Comparison of ENCODE assay signal across 41 cellular contexts in the genomic region with DNA sequence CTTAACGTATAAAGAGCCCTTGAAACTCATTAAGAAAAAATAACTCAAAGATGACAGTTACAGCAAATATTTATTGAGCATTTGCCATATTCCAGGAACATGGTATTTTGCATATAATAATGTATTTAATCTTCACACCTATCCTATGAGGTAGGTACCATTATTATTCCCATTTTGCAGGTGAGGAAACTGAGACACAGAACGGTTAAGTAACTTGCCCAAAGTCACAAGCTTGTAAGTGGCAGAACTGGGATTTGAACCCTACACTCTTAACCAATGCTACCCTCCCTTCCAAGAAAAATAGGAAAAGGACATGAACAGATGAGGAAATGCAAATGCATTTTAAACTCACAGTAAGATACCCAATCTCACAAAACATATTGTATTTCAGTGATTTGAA.
"Had no signal": no experiment of that assay in that cellular context is flagged by ENCODE, and none has a peak within 500 bp of the region (broad histone marks: within the 10 kb centered on the region; RNA-seq: fewer than 3 reads in every experiment).

No MANE protein-coding gene starts in this region.

- FAIRE-seq: astrocyte, bronchial epithelial cell had no signal

- ATAC-seq: activated naive CD4-positive, alpha-beta T cell treated with anti-CD3 and anti-CD28 coated beads, Interleukin-2, amount 50 U/mL, for 72 hours; activated naive CD8-positive, alpha-beta T cell treated with anti-CD3 and anti-CD28 coated beads, Interleukin-2, amount 50 U/mL, for 24 hours; activated T-cell treated with anti-CD3 and anti-CD28 coated beads, Interleukin-2, amount 50 U/mL, for 4 hours; activated T-cell treated with anti-CD3 and anti-CD28 coated beads, Interleukin-2, amount 50 U/mL, for 72 hours; activated T-helper 17 cell treated with anti-CD3 and anti-CD28 coated beads, Interleukin-2, amount 50 U/mL, for 72 hours; body of pancreas had no signal

- H3K36me3 Mint-ChIP-seq: activated naive CD4-positive, alpha-beta T cell treated with anti-CD3 and anti-CD28 coated beads, Interleukin-2, amount 50 U/mL, for 24 hours; activated naive CD8-positive, alpha-beta T cell had no signal

- H3K36me3 ChIP-seq: adrenal gland, ascending aorta, brain microvascular endothelial cell, breast epithelium, cardiac muscle cell had no signal

- DNase-seq: activated effector memory CD4-positive, alpha-beta T cell treated with anti-CD3 and anti-CD28 coated beads, Interleukin-2, amount 50 U/mL, for 16 hours; activated effector memory CD4-positive, alpha-beta T cell treated with Interleukin-2 at 50 U/mL for 16 hours; activated gamma-delta T cell; activated gamma-delta T cell treated with Interleukin-2 at 50 U/mL for 16 hours; activated naive CD4-positive, alpha-beta T cell; activated naive CD4-positive, alpha-beta T cell treated with anti-CD3 and anti-CD28 coated beads for 36 hours; activated naive CD4-positive, alpha-beta T cell treated with anti-CD3 and anti-CD28 coated beads, Interleukin-2, amount 10 ng/mL, durations not matched to agents 7 days and 5 days; activated naive CD4-positive, alpha-beta T cell treated with anti-CD3 and anti-CD28 coated beads, Interleukin-2, amount 50 U/mL, for 16 hours; activated naive CD4-positive, alpha-beta T cell treated with Interleukin-2 at 50 U/mL for 16 hours; activated naive CD8-positive, alpha-beta T cell treated with anti-CD3 and anti-CD28 coated beads for 36 hours; activated naive CD8-positive, alpha-beta T cell treated with anti-CD3 and anti-CD28 coated beads, Interleukin-2, amount 10 ng/mL, durations not matched to agents 7 days and 5 days; activated naive CD8-positive, alpha-beta T cell treated with anti-CD3 and anti-CD28 coated beads, Interleukin-2, amount 50 U/mL, for 24 hours; activated T-cell treated with anti-CD3 and anti-CD28 coated beads for 4 hours; activated T-cell treated with anti-CD3 and anti-CD28 coated beads, Interleukin-2, amount 50 U/mL, for 1 hour; activated T-cell treated with anti-CD3 and anti-CD28 coated beads, Interleukin-2, amount 50 U/mL, for 24 hours; activated T-cell treated with anti-CD3 and anti-CD28 coated beads, Interleukin-2, amount 50 U/mL, for 4 hours; activated T-cell treated with anti-CD3 and anti-CD28 coated beads, Interleukin-2, amount 50 U/mL, for 48 hours; activated T-cell treated with anti-CD3 and anti-CD28 coated beads, Interleukin-2, amount 50 U/mL, for 72 hours; amniotic stem cell; amygdala; anterior cingulate cortex; aorta; body of pancreas; brain microvascular endothelial cell; caudate nucleus; central memory CD4-positive, alpha-beta T cell; cerebellar nuclear complex had no signal

- H3K4me3 ChIP-seq: adrenal gland, ascending aorta, body of pancreas, breast epithelium, cardiac muscle cell had no signal

- H3K27ac ChIP-seq: adrenal gland, ascending aorta, body of pancreas, brain microvascular endothelial cell, breast epithelium, cardiac muscle cell had no signal

- H3K9me3 ChIP-seq: adrenal gland, ascending aorta, body of pancreas, breast epithelium had no signal

- H3K9me3 Mint-ChIP-seq: activated naive CD4-positive, alpha-beta T cell treated with anti-CD3 and anti-CD28 coated beads for 36 hours; activated naive CD4-positive, alpha-beta T cell treated with anti-CD3 and anti-CD28 coated beads, Interleukin-2, amount 10 ng/mL, durations not matched to agents 7 days and 5 days; activated naive CD4-positive, alpha-beta T cell treated with anti-CD3 and anti-CD28 coated beads, Interleukin-2, amount 50 U/mL, for 24 hours; activated naive CD4-positive, alpha-beta T cell treated with anti-CD3 and anti-CD28 coated beads, Interleukin-2, amount 50 U/mL, for 72 hours; activated naive CD8-positive, alpha-beta T cell treated with anti-CD3 and anti-CD28 coated beads for 36 hours; activated naive CD8-positive, alpha-beta T cell treated with anti-CD3 and anti-CD28 coated beads, Interleukin-2, amount 10 ng/mL, durations not matched to agents 7 days and 5 days; activated naive CD8-positive, alpha-beta T cell treated with anti-CD3 and anti-CD28 coated beads, Interleukin-2, amount 50 U/mL, for 24 hours; activated T-cell treated with anti-CD3 and anti-CD28 coated beads, Interleukin-2, amount 50 U/mL, for 24 hours; activated T-cell treated with anti-CD3 and anti-CD28 coated beads, Interleukin-2, amount 50 U/mL, for 4 hours; activated T-cell treated with anti-CD3 and anti-CD28 coated beads, Interleukin-2, amount 50 U/mL, for 72 hours; activated T-helper 1 cell treated with anti-CD3 and anti-CD28 coated beads, Interleukin-12 subunit alpha, Interleukin-12 subunit beta, Interleukin-2, Interleukin-4 antibody, amounts not matched to agents 30 ng/mL and 10 ng/mL and 1 ng/mL, durations not matched to agents 14 hours and 24 hours and 36 hours; activated T-helper 17 cell treated with anti-CD3 and anti-CD28 coated beads, Interleukin-2, amount 50 U/mL, for 72 hours; activated T-helper 2 cell treated with anti-CD3 and anti-CD28 coated beads, Interferon-gamma antibody, Interleukin-2, Interleukin-4, amounts not matched to agents 10 μg/mL and 5 μg/mL and 100 μg/mL, durations not matched to agents 14 hours and 24 hours and 36 hours; brain; central memory CD8-positive, alpha-beta T cell had no signal

- H3K27me3 Mint-ChIP-seq: activated naive CD4-positive, alpha-beta T cell treated with anti-CD3 and anti-CD28 coated beads, Interleukin-2, amount 10 ng/mL, durations not matched to agents 7 days and 5 days; activated naive CD4-positive, alpha-beta T cell treated with anti-CD3 and anti-CD28 coated beads, Interleukin-2, amount 50 U/mL, for 24 hours; activated naive CD8-positive, alpha-beta T cell; activated naive CD8-positive, alpha-beta T cell treated with anti-CD3 and anti-CD28 coated beads for 36 hours; activated naive CD8-positive, alpha-beta T cell treated with anti-CD3 and anti-CD28 coated beads, Interleukin-2, amount 10 ng/mL, durations not matched to agents 7 days and 5 days; activated naive CD8-positive, alpha-beta T cell treated with anti-CD3 and anti-CD28 coated beads, Interleukin-2, amount 50 U/mL, for 24 hours; activated T-cell treated with anti-CD3 and anti-CD28 coated beads, Interleukin-2, amount 50 U/mL, for 24 hours; activated T-helper 17 cell treated with anti-CD3 and anti-CD28 coated beads, Interleukin-2, amount 50 U/mL, for 72 hours; brain; central memory CD8-positive, alpha-beta T cell had no signal

- H3K27me3 ChIP-seq: adrenal gland, ascending aorta, body of pancreas, brain microvascular endothelial cell, breast epithelium, cardiac muscle cell had no signal

- H3K27ac Mint-ChIP-seq: activated naive CD4-positive, alpha-beta T cell treated with anti-CD3 and anti-CD28 coated beads for 36 hours; activated naive CD4-positive, alpha-beta T cell treated with anti-CD3 and anti-CD28 coated beads, Interleukin-2, amount 10 ng/mL, durations not matched to agents 7 days and 5 days; activated naive CD4-positive, alpha-beta T cell treated with anti-CD3 and anti-CD28 coated beads, Interleukin-2, amount 50 U/mL, for 24 hours; activated naive CD4-positive, alpha-beta T cell treated with anti-CD3 and anti-CD28 coated beads, Interleukin-2, amount 50 U/mL, for 72 hours; activated naive CD8-positive, alpha-beta T cell; activated naive CD8-positive, alpha-beta T cell treated with anti-CD3 and anti-CD28 coated beads for 36 hours; activated naive CD8-positive, alpha-beta T cell treated with anti-CD3 and anti-CD28 coated beads, Interleukin-2, amount 10 ng/mL, durations not matched to agents 7 days and 5 days; activated naive CD8-positive, alpha-beta T cell treated with anti-CD3 and anti-CD28 coated beads, Interleukin-2, amount 50 U/mL, for 24 hours; activated T-cell treated with anti-CD3 and anti-CD28 coated beads, Interleukin-2, amount 50 U/mL, for 24 hours; activated T-cell treated with anti-CD3 and anti-CD28 coated beads, Interleukin-2, amount 50 U/mL, for 72 hours; activated T-helper 1 cell treated with anti-CD3 and anti-CD28 coated beads, Interleukin-12 subunit alpha, Interleukin-12 subunit beta, Interleukin-2, Interleukin-4 antibody, amounts not matched to agents 30 ng/mL and 10 ng/mL and 1 ng/mL, durations not matched to agents 14 hours and 24 hours and 36 hours; activated T-helper 17 cell treated with anti-CD3 and anti-CD28 coated beads, Interleukin-2, amount 50 U/mL, for 72 hours; activated T-helper 2 cell treated with anti-CD3 and anti-CD28 coated beads, Interferon-gamma antibody, Interleukin-2, Interleukin-4, amounts not matched to agents 10 μg/mL and 5 μg/mL and 100 μg/mL, durations not matched to agents 14 hours and 24 hours and 36 hours; brain had no signal

- H3K4me3 Mint-ChIP-seq: activated naive CD4-positive, alpha-beta T cell treated with anti-CD3 and anti-CD28 coated beads for 36 hours; activated naive CD4-positive, alpha-beta T cell treated with anti-CD3 and anti-CD28 coated beads, Interleukin-2, amount 10 ng/mL, durations not matched to agents 7 days and 5 days; activated naive CD4-positive, alpha-beta T cell treated with anti-CD3 and anti-CD28 coated beads, Interleukin-2, amount 50 U/mL, for 24 hours; activated naive CD8-positive, alpha-beta T cell; activated naive CD8-positive, alpha-beta T cell treated with anti-CD3 and anti-CD28 coated beads for 36 hours; activated naive CD8-positive, alpha-beta T cell treated with anti-CD3 and anti-CD28 coated beads, Interleukin-2, amount 10 ng/mL, durations not matched to agents 7 days and 5 days; activated naive CD8-positive, alpha-beta T cell treated with anti-CD3 and anti-CD28 coated beads, Interleukin-2, amount 50 U/mL, for 24 hours; activated T-cell treated with anti-CD3 and anti-CD28 coated beads, Interleukin-2, amount 50 U/mL, for 24 hours; activated T-cell treated with anti-CD3 and anti-CD28 coated beads, Interleukin-2, amount 50 U/mL, for 4 hours; activated T-cell treated with anti-CD3 and anti-CD28 coated beads, Interleukin-2, amount 50 U/mL, for 72 hours; activated T-helper 1 cell treated with anti-CD3 and anti-CD28 coated beads, Interleukin-12 subunit alpha, Interleukin-12 subunit beta, Interleukin-2, Interleukin-4 antibody, amounts not matched to agents 30 ng/mL and 10 ng/mL and 1 ng/mL, durations not matched to agents 14 hours and 24 hours and 36 hours; activated T-helper 17 cell treated with anti-CD3 and anti-CD28 coated beads, Interleukin-2, amount 50 U/mL, for 72 hours; central memory CD8-positive, alpha-beta T cell had no signal
